In the genomic region with DNA sequence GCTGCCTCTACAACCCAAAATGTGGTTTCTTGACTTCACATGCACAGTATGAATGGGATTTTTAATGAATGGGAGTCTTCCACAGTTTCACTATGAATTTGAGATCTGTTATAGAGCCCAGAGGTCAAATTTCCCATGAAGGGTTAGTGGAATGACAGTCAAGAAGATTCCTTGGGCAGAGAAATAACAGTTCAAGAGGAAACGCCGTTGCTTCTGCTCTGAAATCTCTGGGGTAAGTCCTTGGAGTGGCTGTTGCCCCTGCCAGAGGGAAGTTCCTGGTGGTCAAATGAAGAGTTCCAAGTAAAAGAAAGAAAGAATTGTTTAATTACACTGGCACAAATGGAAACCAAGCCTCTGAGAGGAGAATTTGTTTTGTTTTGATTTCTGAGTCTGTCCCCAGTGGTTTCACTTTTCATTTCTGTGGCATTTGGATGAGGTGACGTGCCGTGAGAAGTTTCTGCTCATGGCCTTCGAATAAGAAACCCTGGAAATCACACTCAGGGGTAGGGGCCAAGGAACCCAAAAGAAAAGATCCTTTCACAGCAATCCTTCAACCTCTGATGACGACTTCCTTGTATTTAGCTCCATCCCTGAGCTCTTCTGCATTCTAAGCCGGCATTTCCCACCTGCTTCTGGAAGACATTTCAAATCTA, we compare ENCODE assay signal across 8 cellular contexts.
DNase-seq lines count a peak whose midpoint lies in the region; ATAC-seq and TF ChIP-seq lines count a peak whose summit lies in the region.

No MANE protein-coding gene starts in this region.

- peak; percentile 79 for ATAC-seq in GM21360 (IDR thresholded peaks at IDR 0.05; ENCODE audit: unreplicated experiment)
- ATAC-seq in gastroesophageal sphincter, result no peak

- peak overlapping the region; percentile 97 for H3K4me2 ChIP-seq in KMS-11

- H3K36me3 ChIP-seq in KMS-11 (ENCODE audit: insufficient read depth) (no peaks in the 10 kb centered on the region), gastroesophageal sphincter (no peaks in the 10 kb centered on the region), urinary bladder (ENCODE audit: insufficient read depth) (no peaks in the 10 kb centered on the region)

- intact Hi-C loops in Calu3 (cut with micrococcal nuclease; ENCODE audit: unreplicated experiment), result no loop called here

- peak overlapping the region; percentile 96 for H2AFZ ChIP-seq in KMS-11 (ENCODE audit: low read depth)

- peak overlapping the region; percentile 34; the same call in 1 of the 2 replicates for H3K27ac ChIP-seq in KMS-11
- peak overlapping the region in 1 of 4 donors; percentile 20 for H3K27ac ChIP-seq in gastroesophageal sphincter
- H3K27ac ChIP-seq in urinary bladder (ENCODE audit: low read depth), result no peak overlapping the region

- H4K20me1 ChIP-seq in KMS-11 (ENCODE audit: insufficient read depth), result no peaks in the 10 kb centered on the region

- no peaks in the 10 kb centered on the region for H3K36me3 Mint-ChIP-seq in Calu3 (ENCODE audit: insufficient read depth, unreplicated experiment)

- H3K4me3 ChIP-seq in KMS-11 (IDR thresholded peaks at IDR 0.05; ENCODE audit: insufficient read depth, low read depth, low read length) (peak overlapping the region; percentile 74), gastroesophageal sphincter (peak overlapping the region; percentile 9 to 25), urinary bladder (ENCODE audit: low read depth, low read length) (peak overlapping the region; percentile 27)

- no peaks in the 10 kb centered on the region for H3K9me3 Mint-ChIP-seq in Calu3 (ENCODE audit: low read depth, unreplicated experiment)

- peak overlapping the region; percentile 56 for H3K4me3 Mint-ChIP-seq in Calu3 (ENCODE audit: low read depth, unreplicated experiment)

- H3K4me1 Mint-ChIP-seq in Calu3 (ENCODE audit: low read depth, unreplicated experiment), result peaks cover 24% of the 10 kb centered on the region

- TF ChIP-seq CTCF in Calu3 (IDR thresholded peaks at IDR 0.05; ENCODE audit: unreplicated experiment), result no peak
- no peak for TF ChIP-seq CTCF in KMS-11 (conservative IDR thresholded peaks at IDR 0.05; ENCODE audit: low read depth, low read length)
- no peak for TF ChIP-seq CTCF in gastroesophageal sphincter (IDR thresholded peaks at IDR 0.05)

- no peaks in the 10 kb centered on the region for H3K9me3 ChIP-seq in gastroesophageal sphincter

- CTCF ChIA-PET in Calu3 (lab: Charles Lee), result interaction anchor here (1.0 kb wide), 1 partner anchor 77 kb away, joined by 3 read pairs; a partner anchor contains a TSS

- TF ChIP-seq EP300 in gastroesophageal sphincter (IDR thresholded peaks at IDR 0.05), result no peak

- DNase-seq in Calu3, result peak; percentile 24
- no peak for DNase-seq in NCI-H2227 treated with DMSO at 0.1 percent for 48 hours (lab: John Stamatoyannopoulos, UW)
- no peak for DNase-seq in OCI-M2 (lab: John Stamatoyannopoulos, UW; ENCODE audit: unreplicated experiment)
- DNase-seq in NCI-H1436 (lab: John Stamatoyannopoulos, UW), result no peak

- WGBS in gastroesophageal sphincter (ENCODE audit: low coverage in 1 of 2), 2 donors, result 58 to 70% methylated on average over 7 of the region's 7 CpGs
- WGBS in urinary bladder, result 82% methylated on average over 7 of the region's 7 CpGs

- H3K4me1 ChIP-seq in KMS-11 (ENCODE audit: low read depth, poor library complexity, severe bottlenecking), result peaks cover 11% of the 10 kb centered on the region
- H3K4me1 ChIP-seq in gastroesophageal sphincter, result no peaks in the 10 kb centered on the region
- H3K4me1 ChIP-seq in urinary bladder (ENCODE audit: insufficient read depth), result no peaks in the 10 kb centered on the region

- H3K27ac Mint-ChIP-seq in Calu3 (ENCODE audit: unreplicated experiment), result peak overlapping the region; percentile 2

- H3K79me2 ChIP-seq in KMS-11 (ENCODE audit: insufficient read depth, low read depth), result no peaks in the 10 kb centered on the region

- peak overlapping the region; percentile 43 for H3K9ac ChIP-seq in KMS-11

- no peaks in the 10 kb centered on the region for H3K27me3 ChIP-seq in KMS-11 (ENCODE audit: insufficient read depth, low read depth)
- no peaks in the 10 kb centered on the region for H3K27me3 ChIP-seq in gastroesophageal sphincter

- no peak for TF ChIP-seq POLR2A in gastroesophageal sphincter (IDR thresholded peaks at IDR 0.05)

- no peaks in the 10 kb centered on the region for H3K27me3 Mint-ChIP-seq in Calu3 (ENCODE audit: unreplicated experiment)

- BruUV-seq in Calu3 (replicated peaks; lab: Mats Ljungman, UMichigan), result no TSS peak

Comparison
In these comparisons a context has a peak if more than half of its experiments do, and no peak if none do; other contexts are left out.
1. H3K4me3 ChIP-seq: peak in every context shown above with its lines; median percentile 74 in KMS-11; 27 in urinary bladder; 17 in gastroesophageal sphincter.